31 cellular contexts compared by ENCODE assay signal in the genomic region with DNA sequence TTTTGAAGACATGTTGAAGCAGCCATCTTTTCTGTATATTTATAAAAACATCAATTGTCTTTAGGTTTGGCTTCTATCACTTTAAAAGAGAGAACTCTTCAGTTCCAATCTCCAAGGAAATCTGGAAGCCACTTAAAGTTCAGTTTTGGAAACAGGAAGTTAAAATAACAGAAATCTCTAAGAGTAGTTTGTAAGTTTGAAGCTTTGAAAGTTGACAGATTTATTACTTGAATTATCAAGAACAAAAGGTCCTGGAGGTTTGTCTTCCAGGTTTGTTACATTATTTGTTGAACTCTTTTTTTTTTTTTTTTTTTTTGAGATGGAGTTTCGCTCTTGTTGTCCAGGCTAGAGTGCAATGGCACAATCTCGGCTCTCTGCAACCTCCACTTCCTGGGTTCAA.
"Had no signal": no experiment of that assay in that cellular context is flagged by ENCODE, and none has a peak within 500 bp of the region (broad histone marks: within the 10 kb centered on the region; RNA-seq: fewer than 3 reads in every experiment).

No MANE protein-coding gene starts in this region.

- DNase-seq: activated CD4-positive, alpha-beta T cell treated with anti-CD3 and anti-CD28 coated beads for 36 hours; activated CD4-positive, alpha-beta T cell treated with anti-CD3 and anti-CD28 coated beads, Interleukin-2, amount 50 U/mL, for 4 hours; activated CD4-positive, CD25-positive, alpha-beta regulatory T cell; activated naive CD8-positive, alpha-beta T cell treated with anti-CD3 and anti-CD28 coated beads, Interleukin-2, amount 50 U/mL, for 24 hours; activated T-cell treated with anti-CD3 and anti-CD28 coated beads, Interleukin-2, amount 50 U/mL, for 1 hour; amygdala; caudate nucleus; foreskin fibroblast; head of caudate nucleus; hippocampal formation; left cardiac atrium; left ventricle myocardium superior; nucleus accumbens; pancreas; retina; stimulated activated CD4-positive, alpha-beta T cell treated with anti-CD3 and anti-CD28 coated beads, Interleukin-12 subunit alpha, Interleukin-12 subunit beta, amount 100 ng/mL, for 4 hours; stimulated activated CD4-positive, alpha-beta T cell treated with anti-CD3 and anti-CD28 coated beads, Interleukin-4, amount 100 ng/mL, for 24 hours; substantia nigra; T-helper 17 cell; T1000; thyroid gland; upper lobe of left lung had no signal

- ATAC-seq: activated CD4-positive, alpha-beta T cell treated with anti-CD3 and anti-CD28 coated beads for 36 hours; activated naive CD8-positive, alpha-beta T cell treated with anti-CD3 and anti-CD28 coated beads, Interleukin-2, amount 50 U/mL, for 24 hours; esophagus mucosa; left cardiac atrium; left ventricle myocardium superior; pancreas; sciatic nerve; stimulated activated effector memory CD8-positive, alpha-beta T cell treated with anti-CD3 and anti-CD28 coated beads, Interleukin-12 subunit alpha, Interleukin-12 subunit beta, amount 100 ng/mL, for 72 hours; T-helper 17 cell had no signal

- H3K27me3 Mint-ChIP-seq: activated CD4-positive, alpha-beta T cell treated with anti-CD3 and anti-CD28 coated beads for 36 hours; activated naive CD4-positive, alpha-beta T cell treated with anti-CD3 and anti-CD28 coated beads, Interleukin-2, amount 50 U/mL, for 24 hours; activated naive CD8-positive, alpha-beta T cell treated with anti-CD3 and anti-CD28 coated beads, Interleukin-2, amount 50 U/mL, for 24 hours; stimulated activated naive CD8-positive, alpha-beta T cell treated with anti-CD3 and anti-CD28 coated beads, Interleukin-15, Interleukin-2, amounts not matched to agents 100 ng/mL and 50 ng/mL, for 24 hours; T-helper 17 cell had no signal

- H3K9me3 Mint-ChIP-seq: activated naive CD4-positive, alpha-beta T cell treated with anti-CD3 and anti-CD28 coated beads, Interleukin-2, amount 50 U/mL, for 24 hours; activated naive CD8-positive, alpha-beta T cell treated with anti-CD3 and anti-CD28 coated beads, Interleukin-2, amount 50 U/mL, for 24 hours; stimulated activated effector memory CD8-positive, alpha-beta T cell treated with anti-CD3 and anti-CD28 coated beads, Interleukin-12 subunit alpha, Interleukin-12 subunit beta, amount 100 ng/mL, for 72 hours; stimulated activated naive CD8-positive, alpha-beta T cell treated with anti-CD3 and anti-CD28 coated beads, Interleukin-15, Interleukin-2, amounts not matched to agents 100 ng/mL and 50 ng/mL, for 24 hours had no signal

- H3K4me1 ChIP-seq: prostate gland had no signal

- H3K4me1 Mint-ChIP-seq: stimulated activated effector memory CD8-positive, alpha-beta T cell treated with anti-CD3 and anti-CD28 coated beads, Interleukin-12 subunit alpha, Interleukin-12 subunit beta, amount 100 ng/mL, for 72 hours had no signal

- H3K4me3 Mint-ChIP-seq: activated CD4-positive, alpha-beta T cell treated with anti-CD3 and anti-CD28 coated beads for 36 hours; activated naive CD4-positive, alpha-beta T cell treated with anti-CD3 and anti-CD28 coated beads, Interleukin-2, amount 50 U/mL, for 24 hours; activated naive CD8-positive, alpha-beta T cell treated with anti-CD3 and anti-CD28 coated beads, Interleukin-2, amount 50 U/mL, for 24 hours; stimulated activated effector memory CD8-positive, alpha-beta T cell treated with anti-CD3 and anti-CD28 coated beads, Interleukin-12 subunit alpha, Interleukin-12 subunit beta, amount 100 ng/mL, for 72 hours; stimulated activated naive CD8-positive, alpha-beta T cell treated with anti-CD3 and anti-CD28 coated beads, Interleukin-15, Interleukin-2, amounts not matched to agents 100 ng/mL and 50 ng/mL, for 24 hours; T-helper 17 cell had no signal

- FAIRE-seq: keratinocyte, pancreas had no signal

- H3K27ac ChIP-seq: pancreas, prostate gland, skin epidermis, thyroid gland, upper lobe of left lung, vagina had no signal

- H3K36me3 ChIP-seq: pancreas, prostate gland, thyroid gland, vagina had no signal

- H3K9me3 ChIP-seq: pancreas, prostate gland, thyroid gland, upper lobe of left lung, vagina had no signal

- H3K27me3 ChIP-seq: pancreas, thyroid gland, upper lobe of left lung, vagina had no signal

- H3K27ac Mint-ChIP-seq: activated CD4-positive, alpha-beta T cell treated with anti-CD3 and anti-CD28 coated beads for 36 hours; activated naive CD8-positive, alpha-beta T cell treated with anti-CD3 and anti-CD28 coated beads, Interleukin-2, amount 50 U/mL, for 24 hours; stimulated activated naive CD8-positive, alpha-beta T cell treated with anti-CD3 and anti-CD28 coated beads, Interleukin-15, Interleukin-2, amounts not matched to agents 100 ng/mL and 50 ng/mL, for 24 hours; T-helper 17 cell had no signal

- H3K4me3 ChIP-seq: pancreas, prostate gland, skin epidermis, thyroid gland, upper lobe of left lung, vagina had no signal
